In genomic region chr2:203238329-203238710, GRCh38 we compare ENCODE assay signal across 8 cellular contexts. TPM values are rescaled to one million over a fixed set of nuclear protein-coding genes. Genes with fewer than 3 reads are reported as not detected.
DNase-seq lines count a peak whose midpoint lies in the region; ATAC-seq and TF ChIP-seq lines count a peak whose summit lies in the region.

No MANE protein-coding gene starts in this region.

- DNase-seq in left ventricle myocardium inferior = no peak
- no peak for DNase-seq in cardiac septum (ENCODE audit: low spot score)
- no peak for DNase-seq in activated CD4-positive, alpha-beta memory T cell treated with anti-CD3 and anti-CD28 coated beads, Interleukin-2, amount 10 ng/mL, durations not matched to agents 7 days and 5 days
- no peak for DNase-seq in DMS153 (lab: John Stamatoyannopoulos, UW)

- H3K9me3 Mint-ChIP-seq in activated CD4-positive, alpha-beta memory T cell treated with anti-CD3 and anti-CD28 coated beads, Interleukin-2, amount 10 ng/mL, durations not matched to agents 7 days and 5 days = no peaks in the 10 kb centered on the region

- H3K27ac Mint-ChIP-seq in activated CD4-positive, alpha-beta memory T cell treated with anti-CD3 and anti-CD28 coated beads, Interleukin-2, amount 10 ng/mL, durations not matched to agents 7 days and 5 days = peak overlapping the region; percentile 99

- H3K4me3 ChIP-seq in left ventricle myocardium inferior = peak overlapping the region; percentile 98
- peak overlapping the region; percentile 96 for H3K4me3 ChIP-seq in iPS-18a (ENCODE audit: low read length)
- peak overlapping the region; percentile 80 to 97 for H3K4me3 ChIP-seq in stomach smooth muscle (ENCODE audit: low read length in 2 of 2)

- peaks cover 35% of the 10 kb centered on the region for H3K4me1 Mint-ChIP-seq in activated CD4-positive, alpha-beta memory T cell treated with anti-CD3 and anti-CD28 coated beads, Interleukin-2, amount 10 ng/mL, durations not matched to agents 7 days and 5 days

- H3K9ac ChIP-seq in iPS-18a (ENCODE audit: low read length) (peak overlapping the region; percentile 93), stomach smooth muscle (ENCODE audit: low read length in 2 of 2) (peak overlapping the region; percentile 80 to 85)

- intact Hi-C loops in left ventricle myocardium inferior (cut with micrococcal nuclease) (no loop called here), cardiac septum (cut with DNase I) (loop anchor here (2.0 to 10.0 kb wide), 5 partner anchors 89 to 676 kb away; partner anchors contain the start of genes ABI2 and NBEAL1)

- H3K4me1 ChIP-seq in left ventricle myocardium inferior (peaks cover 36% of the 10 kb centered on the region), iPS-18a (ENCODE audit: control insufficient read depth, low read depth, low read length) (peaks cover 7% of the 10 kb centered on the region), stomach smooth muscle (ENCODE audit: control insufficient read depth, insufficient read depth, low read length) (peaks cover 3% of the 10 kb centered on the region)

- H3K27me3 ChIP-seq in left ventricle myocardium inferior (ENCODE audit: low read depth) (no peaks in the 10 kb centered on the region), iPS-18a (ENCODE audit: control insufficient read depth, insufficient read depth, low read length) (no peaks in the 10 kb centered on the region), stomach smooth muscle (ENCODE audit: control insufficient read depth in 1 of 2, insufficient read depth in 2 of 2, low read length in 2 of 2) (no peaks in the 10 kb centered on the region)

- H3K9me3 ChIP-seq in left ventricle myocardium inferior (replicated peaks) = no peaks in the 10 kb centered on the region
- H3K9me3 ChIP-seq in iPS-18a (ENCODE audit: control insufficient read depth, low read depth, low read length) = no peaks in the 10 kb centered on the region
- no peaks in the 10 kb centered on the region for H3K9me3 ChIP-seq in stomach smooth muscle (ENCODE audit: control insufficient read depth in 2 of 2, low read length in 2 of 2)

- CTCF ChIA-PET in activated CD4-positive, alpha-beta memory T cell treated with anti-CD3 and anti-CD28 coated beads, Interleukin-2, amount 10 ng/mL, durations not matched to agents 7 days and 5 days (lab: Charles Lee) = interaction anchor here (0.8 to 3.5 kb wide), 9 partner anchors 9 to 671 kb away, joined by 3 to 31 read pairs (median 4); no protein-coding TSS in a partner anchor

- no peak for ATAC-seq in HG03039 (IDR thresholded peaks at IDR 0.05; ENCODE audit: unreplicated experiment)
- no peak for ATAC-seq in GM18907 (IDR thresholded peaks at IDR 0.05; ENCODE audit: unreplicated experiment)

- no peaks in the 10 kb centered on the region for H3K27me3 Mint-ChIP-seq in activated CD4-positive, alpha-beta memory T cell treated with anti-CD3 and anti-CD28 coated beads, Interleukin-2, amount 10 ng/mL, durations not matched to agents 7 days and 5 days

- TF ChIP-seq CTCF in left ventricle myocardium inferior (IDR thresholded peaks at IDR 0.05; ENCODE audit: borderline replicate concordance) = no peak

- POLR2A ChIA-PET in activated CD4-positive, alpha-beta memory T cell treated with anti-CD3 and anti-CD28 coated beads, Interleukin-2, amount 10 ng/mL, durations not matched to agents 7 days and 5 days (lab: Charles Lee) = interaction anchor here (0.7 to 2.7 kb wide), 26 partner anchors 9 to 633 kb away, joined by 3 to 25 read pairs (median 4); partner anchors contain the start of genes ABI2, CARF, CD28 and FAM117B

- H3K27ac ChIP-seq in left ventricle myocardium inferior (replicated peaks) = peak overlapping the region; percentile 99
- no peak overlapping the region for H3K27ac ChIP-seq in iPS-18a (ENCODE audit: low read length)
- peak overlapping the region; percentile 92 for H3K27ac ChIP-seq in stomach smooth muscle (ENCODE audit: low read length)

- H3K36me3 ChIP-seq in left ventricle myocardium inferior (peaks cover 14% of the 10 kb centered on the region), iPS-18a (ENCODE audit: control insufficient read depth, low read depth, low read length) (no peaks in the 10 kb centered on the region), stomach smooth muscle (ENCODE audit: control insufficient read depth in 2 of 2, insufficient read depth in 2 of 2, low read length in 2 of 2) (peaks cover 0 to 4% of the 10 kb centered on the region in 2 donors)

- peaks cover 29% of the 10 kb centered on the region for H3K36me3 Mint-ChIP-seq in activated CD4-positive, alpha-beta memory T cell treated with anti-CD3 and anti-CD28 coated beads, Interleukin-2, amount 10 ng/mL, durations not matched to agents 7 days and 5 days (ENCODE audit: low read depth)

- peak overlapping the region; percentile 100 for H3K4me3 Mint-ChIP-seq in activated CD4-positive, alpha-beta memory T cell treated with anti-CD3 and anti-CD28 coated beads, Interleukin-2, amount 10 ng/mL, durations not matched to agents 7 days and 5 days

RNA-seq across cellular contexts. Expression of gene CYP20A1, which starts 0.5 kb away (rescaled TPM):
- 11.9 TPM for total RNA-seq in left ventricle myocardium inferior
- total RNA-seq in cardiac septum = 13.1 TPM
- total RNA-seq in activated CD4-positive, alpha-beta memory T cell treated with anti-CD3 and anti-CD28 coated beads, Interleukin-2, amount 10 ng/mL, durations not matched to agents 7 days and 5 days = 10 to 100 TPM; 18.9 to 21.6 TPM
